In genomic region chr12:43636706-43637105, GRCh38 we compare ENCODE assay signal across 1 cellular context.
A peak's percentile ranks its signal among the peaks of the same experiment; 100 is the strongest.
TF ChIP-seq lines count a peak whose summit lies in the region.

No MANE protein-coding gene starts in this region.

TF ChIP-seq in HepG2, 621 proteins besides CTCF, POLR2A, EP300 and RAD21 (continued from another document):
- no peak for TF ChIP-seq TRAFD1 (CRISPR knock-in tag; IDR thresholded peaks at IDR 0.05; ENCODE audit: borderline replicate concordance)
- TF ChIP-seq PBX2 (CRISPR knock-in tag; IDR thresholded peaks at IDR 0.05), result no peak
- TF ChIP-seq ZBTB39 (CRISPR knock-in tag; IDR thresholded peaks at IDR 0.05), result no peak
- TF ChIP-seq ZNF703 (CRISPR knock-in tag; IDR thresholded peaks at IDR 0.05; ENCODE audit: borderline replicate concordance), result no peak
- TF ChIP-seq ZNF326 (CRISPR knock-in tag; IDR thresholded peaks at IDR 0.05; ENCODE audit: borderline replicate concordance), result no peak
- peak; percentile 40; the same call in 1 of the 2 replicates for TF ChIP-seq CREB1 (IDR thresholded peaks at IDR 0.05)
- TF ChIP-seq CREB1 (CRISPR knock-in tag; IDR thresholded peaks at IDR 0.05), result no peak
TF ChIP-seq in HepG2: peak in this region for 1.
